In the genomic region with DNA sequence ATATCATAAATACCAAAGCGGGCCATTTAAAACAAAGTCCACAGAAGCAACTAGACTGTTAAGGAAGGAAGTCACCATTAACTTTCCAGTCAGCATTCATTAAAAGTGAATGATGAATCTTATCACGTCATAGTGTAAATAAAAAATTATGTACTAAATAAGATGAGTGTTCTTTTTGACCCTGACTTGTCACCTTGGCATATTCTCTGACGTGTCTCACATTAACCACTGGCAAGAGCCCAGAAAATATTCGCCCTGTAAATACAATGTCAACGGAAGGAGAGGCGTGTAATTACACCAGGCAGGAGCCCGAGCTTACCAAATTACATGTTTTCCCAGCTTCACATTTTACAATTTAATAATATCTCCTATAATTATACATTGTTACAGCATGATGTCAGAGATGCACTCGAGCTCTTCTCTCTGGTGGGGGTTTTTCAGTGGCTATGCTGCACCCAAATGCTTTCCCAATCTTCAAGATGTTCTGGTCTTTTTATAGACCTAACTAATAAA, we compare ENCODE assay signal across 1 cellular context.
TF ChIP-seq lines count a peak whose summit lies in the region.

No MANE protein-coding gene starts in this region.

TF ChIP-seq in HEK293, 187 proteins besides CTCF, POLR2A, EP300 and RAD21 (continued from another document):
- TF ChIP-seq, protein P1, sequence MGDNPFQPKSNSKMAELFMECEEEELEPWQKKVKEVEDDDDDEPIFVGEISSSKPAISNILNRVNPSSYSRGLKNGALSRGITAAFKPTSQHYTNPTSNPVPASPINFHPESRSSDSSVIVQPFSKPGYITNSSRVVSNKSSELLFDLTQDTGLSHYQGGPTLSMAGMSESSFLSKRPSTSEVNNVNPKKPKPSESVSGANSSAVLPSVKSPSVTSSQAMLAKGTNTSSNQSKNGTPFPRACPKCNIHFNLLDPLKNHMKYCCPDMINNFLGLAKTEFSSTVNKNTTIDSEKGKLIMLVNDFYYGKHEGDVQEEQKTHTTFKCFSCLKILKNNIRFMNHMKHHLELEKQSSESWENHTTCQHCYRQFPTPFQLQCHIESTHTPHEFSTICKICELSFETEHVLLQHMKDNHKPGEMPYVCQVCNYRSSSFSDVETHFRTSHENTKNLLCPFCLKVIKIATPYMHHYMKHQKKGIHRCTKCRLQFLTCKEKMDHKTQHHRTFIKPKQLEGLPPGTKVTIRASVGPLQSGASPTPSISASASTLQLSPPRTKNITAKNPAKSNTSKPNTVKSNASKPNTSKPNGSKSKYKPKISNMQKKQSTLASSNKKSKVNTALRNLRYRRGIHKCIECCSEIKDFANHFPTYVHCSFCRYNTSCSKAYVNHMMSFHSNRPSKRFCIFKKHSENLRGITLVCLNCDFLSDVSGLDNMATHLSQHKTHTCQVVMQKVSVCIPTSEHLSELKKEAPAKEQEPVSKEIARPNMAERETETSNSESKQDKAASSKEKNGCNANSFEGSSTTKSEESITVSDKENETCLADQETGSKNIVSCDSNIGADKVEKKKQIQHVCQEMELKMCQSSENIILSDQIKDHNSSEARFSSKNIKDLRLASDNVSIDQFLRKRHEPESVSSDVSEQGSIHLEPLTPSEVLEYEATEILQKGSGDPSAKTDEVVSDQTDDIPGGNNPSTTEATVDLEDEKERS (tag by site-specific recombination; IDR thresholded peaks at IDR 0.05), result no peak
- peak; percentile 76 for TF ChIP-seq ZNF529 (tag by site-specific recombination; IDR thresholded peaks at IDR 0.05; ENCODE audit: insufficient replicate concordance)
- TF ChIP-seq ZBTB8A (tag by site-specific recombination; IDR thresholded peaks at IDR 0.05), result peak; percentile 91
- TF ChIP-seq, protein P2, sequence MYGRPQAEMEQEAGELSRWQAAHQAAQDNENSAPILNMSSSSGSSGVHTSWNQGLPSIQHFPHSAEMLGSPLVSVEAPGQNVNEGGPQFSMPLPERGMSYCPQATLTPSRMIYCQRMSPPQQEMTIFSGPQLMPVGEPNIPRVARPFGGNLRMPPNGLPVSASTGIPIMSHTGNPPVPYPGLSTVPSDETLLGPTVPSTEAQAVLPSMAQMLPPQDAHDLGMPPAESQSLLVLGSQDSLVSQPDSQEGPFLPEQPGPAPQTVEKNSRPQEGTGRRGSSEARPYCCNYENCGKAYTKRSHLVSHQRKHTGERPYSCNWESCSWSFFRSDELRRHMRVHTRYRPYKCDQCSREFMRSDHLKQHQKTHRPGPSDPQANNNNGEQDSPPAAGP (tag by site-specific recombination; IDR thresholded peaks at IDR 0.05), result peak; percentile 99
- peak; percentile 96 for TF ChIP-seq ZNF391 (tag by site-specific recombination; IDR thresholded peaks at IDR 0.05; ENCODE audit: borderline replicate concordance, low read depth)
- peak; percentile 70; the same call in 1 of the 2 replicates for TF ChIP-seq ZFP69B (tag by site-specific recombination; IDR thresholded peaks at IDR 0.05)
- no peak for TF ChIP-seq ZFP37 (tag by site-specific recombination; IDR thresholded peaks at IDR 0.05)
- TF ChIP-seq, protein P3, sequence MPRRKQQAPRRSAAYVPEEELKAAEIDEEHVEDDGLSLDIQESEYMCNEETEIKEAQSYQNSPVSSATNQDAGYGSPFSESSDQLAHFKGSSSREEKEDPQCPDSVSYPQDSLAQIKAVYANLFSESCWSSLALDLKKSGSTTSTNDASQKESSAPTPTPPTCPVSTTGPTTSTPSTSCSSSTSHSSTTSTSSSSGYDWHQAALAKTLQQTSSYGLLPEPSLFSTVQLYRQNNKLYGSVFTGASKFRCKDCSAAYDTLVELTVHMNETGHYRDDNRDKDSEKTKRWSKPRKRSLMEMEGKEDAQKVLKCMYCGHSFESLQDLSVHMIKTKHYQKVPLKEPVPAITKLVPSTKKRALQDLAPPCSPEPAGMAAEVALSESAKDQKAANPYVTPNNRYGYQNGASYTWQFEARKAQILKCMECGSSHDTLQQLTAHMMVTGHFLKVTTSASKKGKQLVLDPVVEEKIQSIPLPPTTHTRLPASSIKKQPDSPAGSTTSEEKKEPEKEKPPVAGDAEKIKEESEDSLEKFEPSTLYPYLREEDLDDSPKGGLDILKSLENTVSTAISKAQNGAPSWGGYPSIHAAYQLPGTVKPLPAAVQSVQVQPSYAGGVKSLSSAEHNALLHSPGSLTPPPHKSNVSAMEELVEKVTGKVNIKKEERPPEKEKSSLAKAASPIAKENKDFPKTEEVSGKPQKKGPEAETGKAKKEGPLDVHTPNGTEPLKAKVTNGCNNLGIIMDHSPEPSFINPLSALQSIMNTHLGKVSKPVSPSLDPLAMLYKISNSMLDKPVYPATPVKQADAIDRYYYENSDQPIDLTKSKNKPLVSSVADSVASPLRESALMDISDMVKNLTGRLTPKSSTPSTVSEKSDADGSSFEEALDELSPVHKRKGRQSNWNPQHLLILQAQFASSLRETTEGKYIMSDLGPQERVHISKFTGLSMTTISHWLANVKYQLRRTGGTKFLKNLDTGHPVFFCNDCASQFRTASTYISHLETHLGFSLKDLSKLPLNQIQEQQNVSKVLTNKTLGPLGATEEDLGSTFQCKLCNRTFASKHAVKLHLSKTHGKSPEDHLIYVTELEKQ (tag by site-specific recombination; IDR thresholded peaks at IDR 0.05; ENCODE audit: borderline replicate concordance), result peak; percentile 97; the same call in 1 of the 2 replicates
- TF ChIP-seq ZNF184 (tag by site-specific recombination; IDR thresholded peaks at IDR 0.05), result peak; percentile 94
- no peak for TF ChIP-seq REPIN1 (tag by site-specific recombination; IDR thresholded peaks at IDR 0.05; ENCODE audit: low read depth)
- TF ChIP-seq BCL11A (tag by site-specific recombination; IDR thresholded peaks at IDR 0.05; ENCODE audit: low read depth), result peak; percentile 99
- TF ChIP-seq, protein P4, sequence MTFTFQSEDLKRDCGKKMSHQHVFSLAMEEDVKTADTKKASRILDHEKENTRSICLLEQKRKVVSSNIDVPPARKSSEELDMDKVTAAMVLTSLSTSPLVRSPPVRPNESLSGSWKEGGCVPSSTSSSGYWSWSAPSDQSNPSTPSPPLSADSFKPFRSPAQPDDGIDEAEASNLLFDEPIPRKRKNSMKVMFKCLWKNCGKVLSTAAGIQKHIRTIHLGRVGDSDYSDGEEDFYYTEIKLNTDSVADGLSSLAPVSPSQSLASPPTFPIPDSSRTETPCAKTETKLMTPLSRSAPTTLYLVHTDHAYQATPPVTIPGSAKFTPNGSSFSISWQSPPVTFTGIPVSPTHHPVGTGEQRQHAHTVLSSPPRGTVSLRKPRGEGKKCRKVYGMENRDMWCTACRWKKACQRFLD (tag by site-specific recombination; IDR thresholded peaks at IDR 0.05), result no peak
- peak; percentile 99 for TF ChIP-seq ZNF24 (tag by site-specific recombination; IDR thresholded peaks at IDR 0.05)
- TF ChIP-seq ZNF629 (tag by site-specific recombination; IDR thresholded peaks at IDR 0.05), result peak; percentile 100
- TF ChIP-seq, protein P5, sequence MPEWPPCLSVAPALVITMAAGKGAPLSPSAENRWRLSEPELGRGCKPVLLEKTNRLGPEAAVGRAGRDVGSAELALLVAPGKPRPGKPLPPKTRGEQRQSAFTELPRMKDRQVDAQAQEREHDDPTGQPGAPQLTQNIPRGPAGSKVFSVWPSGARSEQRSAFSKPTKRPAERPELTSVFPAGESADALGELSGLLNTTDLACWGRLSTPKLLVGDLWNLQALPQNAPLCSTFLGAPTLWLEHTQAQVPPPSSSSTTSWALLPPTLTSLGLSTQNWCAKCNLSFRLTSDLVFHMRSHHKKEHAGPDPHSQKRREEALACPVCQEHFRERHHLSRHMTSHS (tag by site-specific recombination; IDR thresholded peaks at IDR 0.05), result peak; percentile 68; the same call in 1 of the 2 replicates
- TF ChIP-seq ZNF596 (tag by site-specific recombination; IDR thresholded peaks at IDR 0.05), result no peak
- TF ChIP-seq ZNF366 (tag by site-specific recombination; conservative IDR thresholded peaks at IDR 0.05), result peak; percentile 99
- TF ChIP-seq ZNF768 (tag by site-specific recombination; IDR thresholded peaks at IDR 0.05), result no peak
- TF ChIP-seq, protein P6, sequence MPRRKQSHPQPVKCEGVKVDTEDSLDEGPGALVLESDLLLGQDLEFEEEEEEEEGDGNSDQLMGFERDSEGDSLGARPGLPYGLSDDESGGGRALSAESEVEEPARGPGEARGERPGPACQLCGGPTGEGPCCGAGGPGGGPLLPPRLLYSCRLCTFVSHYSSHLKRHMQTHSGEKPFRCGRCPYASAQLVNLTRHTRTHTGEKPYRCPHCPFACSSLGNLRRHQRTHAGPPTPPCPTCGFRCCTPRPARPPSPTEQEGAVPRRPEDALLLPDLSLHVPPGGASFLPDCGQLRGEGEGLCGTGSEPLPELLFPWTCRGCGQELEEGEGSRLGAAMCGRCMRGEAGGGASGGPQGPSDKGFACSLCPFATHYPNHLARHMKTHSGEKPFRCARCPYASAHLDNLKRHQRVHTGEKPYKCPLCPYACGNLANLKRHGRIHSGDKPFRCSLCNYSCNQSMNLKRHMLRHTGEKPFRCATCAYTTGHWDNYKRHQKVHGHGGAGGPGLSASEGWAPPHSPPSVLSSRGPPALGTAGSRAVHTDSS (tag by site-specific recombination; IDR thresholded peaks at IDR 0.05), result 0 out of 2 replicates have a peak, but pooled peaks have one; percentile 34
- no peak for TF ChIP-seq KLF16 (tag by site-specific recombination; IDR thresholded peaks at IDR 0.05)
- TF ChIP-seq, protein P7, sequence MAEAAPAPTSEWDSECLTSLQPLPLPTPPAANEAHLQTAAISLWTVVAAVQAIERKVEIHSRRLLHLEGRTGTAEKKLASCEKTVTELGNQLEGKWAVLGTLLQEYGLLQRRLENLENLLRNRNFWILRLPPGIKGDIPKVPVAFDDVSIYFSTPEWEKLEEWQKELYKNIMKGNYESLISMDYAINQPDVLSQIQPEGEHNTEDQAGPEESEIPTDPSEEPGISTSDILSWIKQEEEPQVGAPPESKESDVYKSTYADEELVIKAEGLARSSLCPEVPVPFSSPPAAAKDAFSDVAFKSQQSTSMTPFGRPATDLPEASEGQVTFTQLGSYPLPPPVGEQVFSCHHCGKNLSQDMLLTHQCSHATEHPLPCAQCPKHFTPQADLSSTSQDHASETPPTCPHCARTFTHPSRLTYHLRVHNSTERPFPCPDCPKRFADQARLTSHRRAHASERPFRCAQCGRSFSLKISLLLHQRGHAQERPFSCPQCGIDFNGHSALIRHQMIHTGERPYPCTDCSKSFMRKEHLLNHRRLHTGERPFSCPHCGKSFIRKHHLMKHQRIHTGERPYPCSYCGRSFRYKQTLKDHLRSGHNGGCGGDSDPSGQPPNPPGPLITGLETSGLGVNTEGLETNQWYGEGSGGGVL (tag by site-specific recombination; IDR thresholded peaks at IDR 0.05), result peak; percentile 53
- TF ChIP-seq GLI4 (tag by site-specific recombination; IDR thresholded peaks at IDR 0.05), result no peak
- TF ChIP-seq ZSCAN23 (tag by site-specific recombination; IDR thresholded peaks at IDR 0.05), result peak; percentile 94
- TF ChIP-seq GLI2 (tag by site-specific recombination; IDR thresholded peaks at IDR 0.05; ENCODE audit: borderline replicate concordance, low read depth), result peak; percentile 99
- peak; percentile 70 for TF ChIP-seq GLIS1 (tag by site-specific recombination; IDR thresholded peaks at IDR 0.05)
- TF ChIP-seq, protein P8, sequence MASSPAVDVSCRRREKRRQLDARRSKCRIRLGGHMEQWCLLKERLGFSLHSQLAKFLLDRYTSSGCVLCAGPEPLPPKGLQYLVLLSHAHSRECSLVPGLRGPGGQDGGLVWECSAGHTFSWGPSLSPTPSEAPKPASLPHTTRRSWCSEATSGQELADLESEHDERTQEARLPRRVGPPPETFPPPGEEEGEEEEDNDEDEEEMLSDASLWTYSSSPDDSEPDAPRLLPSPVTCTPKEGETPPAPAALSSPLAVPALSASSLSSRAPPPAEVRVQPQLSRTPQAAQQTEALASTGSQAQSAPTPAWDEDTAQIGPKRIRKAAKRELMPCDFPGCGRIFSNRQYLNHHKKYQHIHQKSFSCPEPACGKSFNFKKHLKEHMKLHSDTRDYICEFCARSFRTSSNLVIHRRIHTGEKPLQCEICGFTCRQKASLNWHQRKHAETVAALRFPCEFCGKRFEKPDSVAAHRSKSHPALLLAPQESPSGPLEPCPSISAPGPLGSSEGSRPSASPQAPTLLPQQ (tag by site-specific recombination; IDR thresholded peaks at IDR 0.05), result peak; percentile 52
- TF ChIP-seq, protein P9, sequence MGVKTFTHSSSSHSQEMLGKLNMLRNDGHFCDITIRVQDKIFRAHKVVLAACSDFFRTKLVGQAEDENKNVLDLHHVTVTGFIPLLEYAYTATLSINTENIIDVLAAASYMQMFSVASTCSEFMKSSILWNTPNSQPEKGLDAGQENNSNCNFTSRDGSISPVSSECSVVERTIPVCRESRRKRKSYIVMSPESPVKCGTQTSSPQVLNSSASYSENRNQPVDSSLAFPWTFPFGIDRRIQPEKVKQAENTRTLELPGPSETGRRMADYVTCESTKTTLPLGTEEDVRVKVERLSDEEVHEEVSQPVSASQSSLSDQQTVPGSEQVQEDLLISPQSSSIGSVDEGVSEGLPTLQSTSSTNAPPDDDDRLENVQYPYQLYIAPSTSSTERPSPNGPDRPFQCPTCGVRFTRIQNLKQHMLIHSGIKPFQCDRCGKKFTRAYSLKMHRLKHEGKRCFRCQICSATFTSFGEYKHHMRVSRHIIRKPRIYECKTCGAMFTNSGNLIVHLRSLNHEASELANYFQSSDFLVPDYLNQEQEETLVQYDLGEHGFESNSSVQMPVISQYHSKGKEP (tag by site-specific recombination; IDR thresholded peaks at IDR 0.05), result peak; percentile 65
- peak; percentile 40; the same call in 1 of the 2 replicates for TF ChIP-seq ZNF146 (tag by site-specific recombination; IDR thresholded peaks at IDR 0.05)
- peak; percentile 53; the same call in 1 of the 2 replicates for TF ChIP-seq ZNF341 (tag by site-specific recombination; IDR thresholded peaks at IDR 0.05; ENCODE audit: low read depth)
- TF ChIP-seq SP3 (tag by site-specific recombination; IDR thresholded peaks at IDR 0.05), result peak; percentile 64
